In genomic region chr2:2758793-2759367, GRCh38 we compare ENCODE assay signal across 17 cellular contexts.
"Had no signal": no experiment of that assay in that cellular context is flagged by ENCODE, and none has a peak within 500 bp of the region (broad histone marks: within the 10 kb centered on the region; RNA-seq: fewer than 3 reads in every experiment).

No MANE protein-coding gene starts in this region.

- H3K27me3 ChIP-seq: SJSA1 had no signal

- H3K4me3 ChIP-seq: SJSA1, SK-N-MC had no signal

- DNase-seq: KBM-7, MV-4-11, NCI-H1048, NCI-H1436, NCI-H1694 treated with DMSO at 0.1 percent for 48 hours, NCI-H1930, NCI-H2081, NCI-H2107, NCI-H2227 treated with DMSO at 0.1 percent for 48 hours, NCI-H524, NCI-H526 treated with DMSO at 0.1 percent for 48 hours, NCI-H774, Right ventricle myocardium superior, RPMI8226, SIG-M5 had no signal

- H3K27ac ChIP-seq: SJSA1, SK-N-MC had no signal

- H3K36me3 ChIP-seq: SJSA1 had no signal

- H3K4me1 ChIP-seq: SJSA1 had no signal
